Comparison of ENCODE assay signal across 8 cellular contexts in the genomic region with DNA sequence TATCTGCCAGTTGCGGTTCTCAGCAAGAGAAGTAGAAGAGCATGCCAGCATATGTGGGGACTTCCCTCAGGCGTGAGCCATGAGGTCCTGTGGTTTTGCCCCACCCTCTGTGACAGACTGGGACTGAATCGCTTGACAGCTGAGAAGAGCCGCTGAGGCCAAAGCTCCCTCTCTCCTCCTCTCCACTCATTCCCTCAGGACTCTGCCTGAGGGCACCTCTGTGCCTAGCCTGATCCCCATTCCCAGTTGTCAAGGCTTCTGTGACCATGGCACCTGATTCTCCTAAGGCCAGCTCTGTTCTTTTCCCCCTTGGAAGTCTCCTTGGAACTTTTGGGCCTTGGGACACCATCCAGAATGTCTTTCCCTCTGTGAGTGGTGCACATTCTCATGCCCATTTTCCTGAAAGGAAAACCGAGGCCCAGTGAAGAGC. TPM values are rescaled to one million over a fixed set of nuclear protein-coding genes. Genes with fewer than 3 reads are reported as not detected.
DNase-seq lines count a peak whose midpoint lies in the region; ATAC-seq, FAIRE-seq and TF ChIP-seq lines count a peak whose summit lies in the region.

No MANE protein-coding gene starts in this region.

- peak overlapping the region; percentile 32 for H3K27ac Mint-ChIP-seq in activated CD4-positive, alpha-beta T cell treated with anti-CD3 and anti-CD28 coated beads, Interleukin-2, amount 10 ng/mL, durations not matched to agents 24 days and 14 days
- peak overlapping the region; percentile 81 for H3K27ac Mint-ChIP-seq in stimulated activated naive B cell treated with anti-CD40 and anti-IgM and Interleukin-4, amounts not matched to agents 10 μg/mL and 1 μg/mL and 100 μg/mL, for 72 hours
- H3K27ac Mint-ChIP-seq in neural progenitor cell = no peak overlapping the region

- H3K4me3 Mint-ChIP-seq in activated CD4-positive, alpha-beta T cell treated with anti-CD3 and anti-CD28 coated beads, Interleukin-2, amount 10 ng/mL, durations not matched to agents 24 days and 14 days = peak overlapping the region; percentile 53
- peak overlapping the region; percentile 65 to 77 for H3K4me3 Mint-ChIP-seq in stimulated activated naive B cell treated with anti-CD40 and anti-IgM and Interleukin-4, amounts not matched to agents 10 μg/mL and 1 μg/mL and 100 μg/mL, for 72 hours
- no peak overlapping the region for H3K4me3 Mint-ChIP-seq in neural progenitor cell

- H3K9me3 ChIP-seq in left ventricle myocardium inferior (replicated peaks) (peaks cover 8% of the 10 kb centered on the region), neural progenitor cell (ENCODE audit: low read depth) (peaks cover 3% of the 10 kb centered on the region)

- H3K4me2 ChIP-seq in neural progenitor cell = no peak overlapping the region

- no peak overlapping the region for H3K9ac ChIP-seq in neural progenitor cell

- H3K27ac ChIP-seq in left ventricle myocardium inferior (replicated peaks) (peak overlapping the region; percentile 33), neural progenitor cell (no peak overlapping the region)

- peaks cover 12% of the 10 kb centered on the region for H3K4me1 ChIP-seq in left ventricle myocardium inferior
- H3K4me1 ChIP-seq in neural progenitor cell = no peaks in the 10 kb centered on the region

- H3K27me3 Mint-ChIP-seq in activated CD4-positive, alpha-beta T cell treated with anti-CD3 and anti-CD28 coated beads, Interleukin-2, amount 10 ng/mL, durations not matched to agents 24 days and 14 days = peaks cover 2% of the 10 kb centered on the region
- peaks cover 13 to 14% of the 10 kb centered on the region in 2 donors for H3K27me3 Mint-ChIP-seq in stimulated activated naive B cell treated with anti-CD40 and anti-IgM and Interleukin-4, amounts not matched to agents 10 μg/mL and 1 μg/mL and 100 μg/mL, for 72 hours
- peaks cover 2% of the 10 kb centered on the region for H3K27me3 Mint-ChIP-seq in neural progenitor cell (ENCODE audit: insufficient read depth, low read depth)

- DNase-seq in GM04503 (ENCODE audit: low read depth) = peak; percentile 11
- peak; percentile 80 for DNase-seq in activated CD4-positive, alpha-beta T cell treated with anti-CD3 and anti-CD28 coated beads, Interleukin-2, amount 10 ng/mL, durations not matched to agents 24 days and 14 days
- no peak for DNase-seq in left ventricle myocardium inferior
- DNase-seq in stimulated activated naive B cell treated with anti-CD40 and anti-IgM and Interleukin-4, amounts not matched to agents 10 μg/mL and 1 μg/mL and 100 μg/mL, for 72 hours = peak; percentile 63
- DNase-seq in neural progenitor cell (ENCODE audit: low spot score) = no peak
- DNase-seq in HTR-8/SVneo (ENCODE audit: insufficient read length, low spot score) = no peak

- H3K9me3 Mint-ChIP-seq in activated CD4-positive, alpha-beta T cell treated with anti-CD3 and anti-CD28 coated beads, Interleukin-2, amount 10 ng/mL, durations not matched to agents 24 days and 14 days = no peaks in the 10 kb centered on the region
- no peaks in the 10 kb centered on the region for H3K9me3 Mint-ChIP-seq in stimulated activated naive B cell treated with anti-CD40 and anti-IgM and Interleukin-4, amounts not matched to agents 10 μg/mL and 1 μg/mL and 100 μg/mL, for 72 hours
- H3K9me3 Mint-ChIP-seq in neural progenitor cell = no peaks in the 10 kb centered on the region

- H3K27me3 ChIP-seq in left ventricle myocardium inferior (ENCODE audit: low read depth) (no peaks in the 10 kb centered on the region), neural progenitor cell (no peaks in the 10 kb centered on the region)

- H3F3A ChIP-seq in neural progenitor cell (ENCODE audit: low read depth) = no peaks in the 10 kb centered on the region

- H2AFZ ChIP-seq in neural progenitor cell (replicated peaks) = no peak overlapping the region

- no peak for FAIRE-seq in HTR-8/SVneo (lab: Jason Lieb, UNC)

- TF ChIP-seq CTCF in left ventricle myocardium inferior (IDR thresholded peaks at IDR 0.05; ENCODE audit: borderline replicate concordance) (no peak), neural progenitor cell (IDR thresholded peaks at IDR 0.05) (no peak)

- no peaks in the 10 kb centered on the region for H3K79me2 ChIP-seq in neural progenitor cell (ENCODE audit: low read depth)

- H3K4me3 ChIP-seq in left ventricle myocardium inferior (no peak overlapping the region), neural progenitor cell (no peak overlapping the region)

- intact Hi-C loops in activated CD4-positive, alpha-beta T cell treated with anti-CD3 and anti-CD28 coated beads, Interleukin-2, amount 10 ng/mL, durations not matched to agents 24 days and 14 days (cut with micrococcal nuclease) = loop anchor here (10.0 kb wide), 1 partner anchor 160 kb away; no protein-coding TSS in a partner anchor
- intact Hi-C loops in left ventricle myocardium inferior (cut with micrococcal nuclease) = no loop called here

- H3K36me3 ChIP-seq in left ventricle myocardium inferior (no peaks in the 10 kb centered on the region), neural progenitor cell (no peaks in the 10 kb centered on the region)

- H4K20me1 ChIP-seq in neural progenitor cell (ENCODE audit: low read depth) = no peaks in the 10 kb centered on the region

- peak; percentile 60 for ATAC-seq in HG02973 (IDR thresholded peaks at IDR 0.05; ENCODE audit: unreplicated experiment)
- ATAC-seq in stimulated activated naive B cell treated with anti-CD40 and anti-IgM and Interleukin-4, amounts not matched to agents 10 μg/mL and 1 μg/mL and 100 μg/mL, for 72 hours (replicated peaks) = peak; percentile 99
- ATAC-seq in GM19324 (IDR thresholded peaks at IDR 0.05; ENCODE audit: low FRiP score, unreplicated experiment) = no peak

- H3K36me3 Mint-ChIP-seq in activated CD4-positive, alpha-beta T cell treated with anti-CD3 and anti-CD28 coated beads, Interleukin-2, amount 10 ng/mL, durations not matched to agents 24 days and 14 days (ENCODE audit: low read depth) = no peaks in the 10 kb centered on the region
- no peaks in the 10 kb centered on the region for H3K36me3 Mint-ChIP-seq in stimulated activated naive B cell treated with anti-CD40 and anti-IgM and Interleukin-4, amounts not matched to agents 10 μg/mL and 1 μg/mL and 100 μg/mL, for 72 hours
- no peaks in the 10 kb centered on the region for H3K36me3 Mint-ChIP-seq in neural progenitor cell

- H3K4me1 Mint-ChIP-seq in activated CD4-positive, alpha-beta T cell treated with anti-CD3 and anti-CD28 coated beads, Interleukin-2, amount 10 ng/mL, durations not matched to agents 24 days and 14 days = peaks cover 14% of the 10 kb centered on the region
- peaks cover 14 to 22% of the 10 kb centered on the region in 2 donors for H3K4me1 Mint-ChIP-seq in stimulated activated naive B cell treated with anti-CD40 and anti-IgM and Interleukin-4, amounts not matched to agents 10 μg/mL and 1 μg/mL and 100 μg/mL, for 72 hours
- H3K4me1 Mint-ChIP-seq in neural progenitor cell = no peaks in the 10 kb centered on the region

RNA-seq across cellular contexts. Expression of a gene that starts 27.0 kb away (rescaled TPM):
- not detected in 2 replicates for total RNA-seq in activated CD4-positive, alpha-beta T cell treated with anti-CD3 and anti-CD28 coated beads, Interleukin-2, amount 10 ng/mL, durations not matched to agents 24 days and 14 days
- total RNA-seq in left ventricle myocardium inferior = 1.4 TPM
- total RNA-seq in neural progenitor cell (ENCODE audit: low replicate concordance) = 8.5 and 12.0 TPM in 2 replicates

RNA-seq across cellular contexts. Expression of a gene that starts 30.2 kb away (rescaled TPM):
- total RNA-seq in activated CD4-positive, alpha-beta T cell treated with anti-CD3 and anti-CD28 coated beads, Interleukin-2, amount 10 ng/mL, durations not matched to agents 24 days and 14 days = not detected in 2 replicates
- total RNA-seq in left ventricle myocardium inferior (0.58 TPM), neural progenitor cell (ENCODE audit: low replicate concordance) (not detected in 2 replicates)

RNA-seq across cellular contexts. Expression of a gene that starts 56.4 kb away (rescaled TPM):
- total RNA-seq in activated CD4-positive, alpha-beta T cell treated with anti-CD3 and anti-CD28 coated beads, Interleukin-2, amount 10 ng/mL, durations not matched to agents 24 days and 14 days = 2.0 and 2.7 TPM in 2 replicates
- 1.0 TPM for total RNA-seq in left ventricle myocardium inferior
- 0.21 and 0.62 TPM in 2 replicates for total RNA-seq in neural progenitor cell (ENCODE audit: low replicate concordance)

Comparison
In these comparisons a context has a peak if more than half of its experiments do, and no peak if none do; other contexts are left out.
1. DNase-seq: peak in GM04503 (single experiment), activated CD4-positive, alpha-beta T cell treated with anti-CD3 and anti-CD28 coated beads, Interleukin-2, amount 10 ng/mL, durations not matched to agents 24 days and 14 days (single experiment) and stimulated activated naive B cell treated with anti-CD40 and anti-IgM and Interleukin-4, amounts not matched to agents 10 μg/mL and 1 μg/mL and 100 μg/mL, for 72 hours (single experiment); none in left ventricle myocardium inferior (single experiment), neural progenitor cell (single experiment) and HTR-8/SVneo (single experiment).